Comparison of ENCODE assay signal across 20 cellular contexts in genomic region chr10:77360835-77361234, GRCh38.
"Had no signal": no experiment of that assay in that cellular context is flagged by ENCODE, and none has a peak within 500 bp of the region (broad histone marks: within the 10 kb centered on the region; RNA-seq: fewer than 3 reads in every experiment).

No MANE protein-coding gene starts in this region.

- H3K27ac ChIP-seq: epithelial cell of prostate, esophagus muscularis mucosa, foreskin keratinocyte, psoas muscle, stomach had no signal

- H3K36me3 ChIP-seq: esophagus muscularis mucosa, stomach had no signal

- DNase-seq: effector memory CD4-positive, alpha-beta T cell; kidney; left cardiac atrium; left ventricle myocardium superior; naive B cell; nephron progenitor cell; psoas muscle; small intestine; stimulated activated CD4-positive, alpha-beta T cell treated with anti-CD3 and anti-CD28 coated beads, Interleukin-12 subunit alpha, Interleukin-12 subunit beta, amount 100 ng/mL, for 4 hours; stimulated activated naive CD4-positive, alpha-beta T cell; stomach; substantia nigra had no signal

- H3K9me3 ChIP-seq: esophagus muscularis mucosa, psoas muscle, stomach had no signal

- ATAC-seq: left cardiac atrium, left ventricle myocardium superior, sciatic nerve had no signal

- H3K4me3 Mint-ChIP-seq: naive B cell, nephron progenitor cell, type B pancreatic cell had no signal

- H3K27me3 ChIP-seq: esophagus muscularis mucosa, foreskin keratinocyte, stomach had no signal

- H3K4me1 ChIP-seq: psoas muscle had no signal

- H3K4me3 ChIP-seq: esophagus muscularis mucosa, lung, psoas muscle, stomach had no signal

- H3K36me3 Mint-ChIP-seq: type B pancreatic cell had no signal

- H3K27ac Mint-ChIP-seq: naive B cell, nephron progenitor cell, type B pancreatic cell had no signal

- H3K4me1 Mint-ChIP-seq: naive B cell had no signal

- H3K9me3 Mint-ChIP-seq: nephron progenitor cell, type B pancreatic cell had no signal

- FAIRE-seq: endometrium, kidney, small intestine, urothelium cell line had no signal
